ENCODE assay signal across 9 cellular contexts in the genomic region with DNA sequence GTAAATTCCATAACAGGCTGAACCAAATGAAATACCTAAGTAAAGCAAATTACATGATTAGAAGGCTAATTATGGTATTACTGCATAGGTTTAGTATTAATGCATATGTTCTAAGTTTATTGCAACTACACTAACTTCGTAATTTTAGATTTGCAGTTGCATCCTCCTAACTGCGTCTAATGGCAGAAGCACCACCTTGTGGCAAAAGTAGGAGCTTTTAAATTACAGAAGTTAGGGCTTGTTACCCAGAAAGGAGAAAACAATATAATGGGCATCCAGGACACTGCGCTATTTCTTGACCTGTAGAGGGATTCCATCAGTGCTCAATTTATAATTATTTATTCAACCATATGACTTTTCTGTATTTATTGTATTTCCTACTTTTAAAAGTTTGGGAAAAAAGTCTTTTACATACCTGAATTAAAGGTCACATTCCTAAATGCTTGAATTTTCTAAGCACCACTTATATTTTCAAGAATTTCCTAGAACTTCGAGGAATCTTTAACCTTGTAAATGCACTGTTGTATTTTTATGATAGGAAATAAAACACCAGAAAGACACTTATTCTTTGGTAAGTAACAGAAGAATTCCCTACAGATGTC. TPM values are rescaled to one million over a fixed set of nuclear protein-coding genes. Genes with fewer than 3 reads are reported as not detected.
A peak's percentile ranks its signal among the peaks of the same experiment; 100 is the strongest.
DNase-seq lines count a peak whose midpoint lies in the region; ATAC-seq and TF ChIP-seq lines count a peak whose summit lies in the region.
"Had no signal": no experiment of that assay in that cellular context is flagged by ENCODE, and none has a peak within 500 bp of the region (broad histone marks: within the 10 kb centered on the region; RNA-seq: fewer than 3 reads in every experiment).

No MANE protein-coding gene starts in this region.

- WGBS in spleen, 5 donors = 61 to 90% (median 77%) methylated on average over 4 of the region's 4 CpGs

- H3K4me1 ChIP-seq in spleen = no peaks in the 10 kb centered on the region

- DNase-seq in NCI-H2171 treated with DMSO at 0.1 percent for 48 hours (lab: John Stamatoyannopoulos, UW) = peak; percentile 6
- no peak for DNase-seq in NCI-H2171 (lab: John Stamatoyannopoulos, UW)
- peak; percentile 68 for DNase-seq in RKO (ENCODE audit: low spot score)
- DNase-seq in fibroblast of the aortic adventitia (ENCODE audit: low read depth) = peak; percentile 77
- no peak for DNase-seq in spleen
- DNase-seq in D341Med (ENCODE audit: low spot score) = no peak

- no peak for TF ChIP-seq POLR2A in spleen (IDR thresholded peaks at IDR 0.05)

- TF ChIP-seq CTCF in fibroblast of the aortic adventitia (IDR thresholded peaks at IDR 0.05; ENCODE audit: insufficient read depth, low read length) (peak; percentile 75), spleen (IDR thresholded peaks at IDR 0.05 in 8 of 11, conservative IDR thresholded peaks at IDR 0.05 in 3 of 11) (peak in 6 of 11 experiments; percentile 10 to 26 (median 16))

- intact Hi-C loops in spleen (cut with DNase I; ENCODE audit: low total_unique reads) = no loop called here

- H3K4me3 ChIP-seq in fibroblast of the aortic adventitia (ENCODE audit: low read depth, low read length) (no peak overlapping the region), spleen (no peak overlapping the region)

- no peak for ATAC-seq in GM21528 (IDR thresholded peaks at IDR 0.05; ENCODE audit: low FRiP score, unreplicated experiment)
- ATAC-seq in GM18873 (IDR thresholded peaks at IDR 0.05; ENCODE audit: low FRiP score, unreplicated experiment) = no peak

- H3K27me3 ChIP-seq in spleen (replicated peaks in 1 of 7) = no peaks in the 10 kb centered on the region
- H3K27me3 ChIP-seq: neutrophil had no signal

- H3K9me3 ChIP-seq in spleen = no peaks in the 10 kb centered on the region
- H3K9me3 ChIP-seq: neutrophil had no signal

- H3K36me3 ChIP-seq in spleen = peaks cover 0 to 79% (median 25%) of the 10 kb centered on the region in 6 donors

- no peak overlapping the region for H3K27ac ChIP-seq in spleen
- H3K27ac ChIP-seq: neutrophil had no signal

RNA-seq across cellular contexts. Expression of a gene that starts 16.3 kb away (rescaled TPM):
- total RNA-seq in fibroblast of the aortic adventitia (ENCODE audit: low replicate concordance) (not detected in 2 replicates), spleen (under 1 TPM in 6 of 7 donors, not detected in 1; 0.09 to 0.66 (median 0.19) TPM)
- under 1 TPM; 0.06 to 0.19 (median 0.15) TPM for polyA plus RNA-seq in spleen

Comparison
In these comparisons a context has a peak if more than half of its experiments do, and no peak if none do; other contexts are left out.
1. DNase-seq: peak in NCI-H2171 treated with DMSO at 0.1 percent for 48 hours (single experiment), RKO (single experiment) and fibroblast of the aortic adventitia (single experiment); none in NCI-H2171 (single experiment), spleen (single experiment) and D341Med (single experiment).